Comparison of ENCODE assay signal across 8 cellular contexts in the genomic region with DNA sequence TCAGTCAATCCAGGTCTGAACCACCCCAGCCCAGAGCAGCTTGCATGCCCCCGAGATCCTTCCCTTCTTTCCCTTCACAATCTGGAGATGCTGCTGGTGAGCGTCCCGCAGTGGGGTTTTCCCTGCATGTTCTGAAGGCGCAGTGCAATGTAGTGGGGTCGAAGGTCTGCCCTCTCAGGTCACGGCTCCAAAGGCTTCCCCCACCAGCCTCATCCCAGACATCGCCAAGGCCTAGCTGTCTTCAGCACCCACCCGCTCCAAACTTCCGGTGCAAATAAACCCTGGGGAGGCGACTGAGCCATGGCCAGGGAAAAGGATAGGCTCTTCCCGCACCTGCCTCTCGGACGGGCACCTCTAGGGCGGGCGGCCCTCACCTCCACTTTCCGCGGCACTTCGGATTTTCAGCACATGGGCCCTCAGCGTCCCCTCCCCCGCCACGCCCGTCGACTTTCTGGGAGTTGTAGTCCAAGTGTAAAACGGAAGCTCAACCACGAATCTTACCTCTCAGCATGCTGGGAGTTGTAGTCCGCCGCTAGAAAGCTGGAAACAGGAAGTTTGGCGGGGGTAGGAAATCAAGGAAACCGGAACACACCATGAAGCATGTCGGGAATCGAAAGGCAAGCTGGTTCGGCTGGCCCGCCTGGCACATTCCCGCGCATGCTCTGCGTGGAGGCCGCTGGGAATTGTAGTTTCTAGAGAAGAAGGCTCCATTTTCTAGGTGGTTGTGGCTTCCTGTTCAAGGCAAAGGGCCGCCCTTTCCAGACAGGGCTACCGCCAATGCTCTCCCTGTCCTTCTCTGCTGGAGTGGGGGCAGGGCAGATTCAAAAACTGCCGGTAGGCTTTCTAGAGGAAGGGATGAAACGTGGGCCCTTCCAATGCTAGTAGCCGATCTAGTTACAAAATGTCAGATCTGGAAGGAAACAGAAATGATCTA. TPM values are rescaled to one million over a fixed set of nuclear protein-coding genes. Genes with fewer than 3 reads are reported as not detected.
DNase-seq lines count a peak whose midpoint lies in the region; ATAC-seq and FAIRE-seq lines count a peak whose summit lies in the region.

MRPL24 (minus strand) TSS at position 410 of the 934 bp plus-strand sequence. CDS start 2,384 bp downstream, outside the sequence.

- peak within 1 kb of the TSS; percentile 75 for H3K9ac ChIP-seq in muscle layer of colon (ENCODE audit: low read length)

- FAIRE-seq in RCC 7860 (lab: Jason Lieb, UNC) = peak; percentile 93

- H3K27ac Mint-ChIP-seq in activated T-cell treated with anti-CD3 and anti-CD28 coated beads, Interleukin-2, amount 50 U/mL, for 72 hours = peak within 1 kb of the TSS; percentile 98

- H3K4me1 ChIP-seq in muscle layer of colon (ENCODE audit: insufficient read depth, low read length) = peaks cover 26% of the 10 kb centered on the region

- H3K4me3 Mint-ChIP-seq in activated T-cell treated with anti-CD3 and anti-CD28 coated beads, Interleukin-2, amount 50 U/mL, for 72 hours = peak within 1 kb of the TSS; percentile 93 to 100

- peaks cover 45% of the 10 kb centered on the region for H3K4me1 Mint-ChIP-seq in activated T-cell treated with anti-CD3 and anti-CD28 coated beads, Interleukin-2, amount 50 U/mL, for 72 hours (ENCODE audit: low read depth)

- no peaks in the 10 kb centered on the region for H3K27me3 ChIP-seq in muscle layer of colon (ENCODE audit: control insufficient read depth in 1 of 2, insufficient read depth in 2 of 2, low read length in 2 of 2)

- H3K36me3 ChIP-seq in KOPT-K1 (ENCODE audit: insufficient read depth, low read length) = peaks cover 63% of the 10 kb centered on the region
- H3K36me3 ChIP-seq in muscle layer of colon (ENCODE audit: insufficient read depth, low read length) = peaks cover 59% of the 10 kb centered on the region

- peak; percentile 86 for ATAC-seq in GM21786 (IDR thresholded peaks at IDR 0.05; ENCODE audit: unreplicated experiment)
- ATAC-seq in activated T-cell treated with anti-CD3 and anti-CD28 coated beads, Interleukin-2, amount 50 U/mL, for 72 hours (replicated peaks in 1 of 2) = peak; percentile 85 to 91
- ATAC-seq in esophagus mucosa = peak; percentile 91

- H3K9me3 ChIP-seq in KOPT-K1 (ENCODE audit: insufficient read depth, low read length, poor library complexity, severe bottlenecking) = no peaks in the 10 kb centered on the region
- H3K9me3 ChIP-seq in muscle layer of colon (ENCODE audit: low read length) = no peaks in the 10 kb centered on the region

- peak within 1 kb of the TSS; percentile 96 to 97 for H3K4me3 ChIP-seq in muscle layer of colon (ENCODE audit: low read depth in 1 of 2, low read length in 2 of 2)

- DNase-seq in DMS79 (lab: John Stamatoyannopoulos, UW) (peak; percentile 100), RCC 7860 (ENCODE audit: low spot score) (peak; percentile 100)
- DNase-seq in activated T-cell treated with anti-CD3 and anti-CD28 coated beads, Interleukin-2, amount 50 U/mL, for 72 hours = peak; percentile 95 to 96
- DNase-seq in stimulated activated CD8-positive, alpha-beta memory T cell treated with anti-CD3 and anti-CD28 coated beads, Interleukin-7, amount 100 ng/mL, for 24 hours (ENCODE audit: low read depth) = peak; percentile 92

- no peaks in the 10 kb centered on the region for H3K9me3 Mint-ChIP-seq in activated T-cell treated with anti-CD3 and anti-CD28 coated beads, Interleukin-2, amount 50 U/mL, for 72 hours

- H3K27me3 Mint-ChIP-seq in activated T-cell treated with anti-CD3 and anti-CD28 coated beads, Interleukin-2, amount 50 U/mL, for 72 hours (ENCODE audit: low read depth) = no peaks in the 10 kb centered on the region

- H3K36me3 Mint-ChIP-seq in activated T-cell treated with anti-CD3 and anti-CD28 coated beads, Interleukin-2, amount 50 U/mL, for 72 hours (ENCODE audit: insufficient read depth in 2 of 2) = peaks cover 7 to 17% of the 10 kb centered on the region in 2 donors

- peak within 1 kb of the TSS; percentile 84 for H3K27ac ChIP-seq in KOPT-K1 (ENCODE audit: low read depth, low read length, poor library complexity, severe bottlenecking)
- H3K27ac ChIP-seq in muscle layer of colon (ENCODE audit: low read depth, low read length) = peak within 1 kb of the TSS; percentile 86

RNA-seq across cellular contexts. Expression of gene MRPL24, which starts in this region (rescaled TPM):
- 10 to 100 TPM; 45.9 to 67.8 TPM for total RNA-seq in activated T-cell treated with anti-CD3 and anti-CD28 coated beads, Interleukin-2, amount 50 U/mL, for 72 hours
- 67.4 TPM for total RNA-seq in esophagus mucosa

Comparison
In these comparisons a context has a peak if more than half of its experiments do, and no peak if none do; other contexts are left out.
1. Peak in every context shown above with its lines: DNase-seq, ATAC-seq, H3K4me3 ChIP-seq and H3K27ac ChIP-seq.